ENCODE assay signal across 15 cellular contexts in genomic region chr2:65937379-65938160, GRCh38.
"Had no signal": no experiment of that assay in that cellular context is flagged by ENCODE, and none has a peak within 500 bp of the region (broad histone marks: within the 10 kb centered on the region; RNA-seq: fewer than 3 reads in every experiment).

No MANE protein-coding gene starts in this region.

- H2AFZ ChIP-seq: neural progenitor cell, parathyroid adenoma had no signal

- H3K9ac ChIP-seq: neural progenitor cell, parathyroid adenoma had no signal

- H3K36me3 ChIP-seq: lower lobe of right lung, neural progenitor cell, tibial artery, WERI-Rb-1 had no signal

- H3K9me3 ChIP-seq: body of pancreas, lower lobe of right lung, tibial artery had no signal

- H3K4me3 ChIP-seq: body of pancreas, lower lobe of right lung, neural progenitor cell, skin epidermis, tibial artery had no signal

- H3K27ac ChIP-seq: body of pancreas, lower lobe of right lung, neural progenitor cell, parathyroid adenoma, skin epidermis, tibial artery, WERI-Rb-1 had no signal

- DNase-seq: activated CD4-positive, alpha-beta T cell treated with anti-CD3 and anti-CD28 coated beads for 4 hours; activated naive CD4-positive, alpha-beta T cell treated with anti-CD3 and anti-CD28 coated beads for 36 hours; body of pancreas; erythroblast; glutamatergic neuron; immature natural killer cell; left cardiac atrium; lower lobe of right lung; midbrain; tibial artery; WERI-Rb-1 had no signal

- ATAC-seq: body of pancreas; left cardiac atrium; lower lobe of right lung; stimulated activated effector memory CD8-positive, alpha-beta T cell treated with anti-CD3 and anti-CD28 coated beads, Interleukin-12 subunit alpha, Interleukin-12 subunit beta, amount 100 ng/mL, for 72 hours had no signal

- H3K4me2 ChIP-seq: neural progenitor cell had no signal

- H3K27me3 ChIP-seq: body of pancreas, neural progenitor cell, tibial artery had no signal

- H3K4me1 ChIP-seq: body of pancreas, lower lobe of right lung, neural progenitor cell, parathyroid adenoma had no signal
